Comparison of ENCODE assay signal across 12 cellular contexts in the genomic region with DNA sequence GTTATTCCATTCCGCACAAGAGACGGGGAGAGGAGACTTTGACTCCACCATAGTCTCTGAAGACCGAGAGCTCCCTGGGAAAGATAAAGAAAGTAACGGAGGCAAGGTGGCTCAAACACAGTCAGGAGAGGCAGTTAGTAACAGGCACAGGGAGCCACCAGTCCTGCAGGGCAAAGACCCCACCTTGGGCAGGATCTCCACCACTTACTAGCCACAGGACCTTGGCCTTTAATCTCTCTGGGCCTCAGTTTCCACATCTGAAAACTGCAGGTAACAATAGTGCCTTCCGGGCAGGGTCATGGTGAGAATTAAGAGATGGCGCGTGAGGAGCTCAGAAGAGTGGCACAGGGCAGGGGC.
DNase-seq lines count a peak whose midpoint lies in the region; ATAC-seq and TF ChIP-seq lines count a peak whose summit lies in the region.
"Had no signal": no experiment of that assay in that cellular context is flagged by ENCODE, and none has a peak within 500 bp of the region (broad histone marks: within the 10 kb centered on the region; RNA-seq: fewer than 3 reads in every experiment).

No MANE protein-coding gene starts in this region.

- 54 to 56% methylated on average over 7 of the region's 7 CpGs for WGBS in aorta, 2 donors

- H3K4me3 ChIP-seq in duodenal mucosa (ENCODE audit: low read depth in 1 of 2, low read length in 2 of 2) (peak overlapping the region; percentile 40 to 45), aorta (ENCODE audit: low read length in 2 of 2) (no peak overlapping the region)

- H3K9me3 Mint-ChIP-seq in osteocyte (ENCODE audit: unreplicated experiment) = no peaks in the 10 kb centered on the region

- H3K9me3 ChIP-seq in duodenal mucosa (ENCODE audit: control insufficient read depth in 1 of 2, low read length in 2 of 2) (no peaks in the 10 kb centered on the region), aorta (ENCODE audit: control insufficient read depth, low read length) (no peaks in the 10 kb centered on the region)

- DNase-seq in left cardiac atrium = peak; percentile 7
- no peak for DNase-seq in left ventricle myocardium superior
- DNase-seq in osteocyte (ENCODE audit: extremely low spot score, unreplicated experiment) = no peak
- DNase-seq in aorta = no peak
- DNase-seq in DMS79 treated with DMSO at 0.1 percent for 48 hours (lab: John Stamatoyannopoulos, UW) = no peak
- no peak for DNase-seq in NCI-H1048 (lab: John Stamatoyannopoulos, UW)
- DNase-seq: activated CD4-positive, alpha-beta T cell treated with anti-CD3 and anti-CD28 coated beads, Interleukin-2, amount 50 U/mL, for 1 hour; NCI-H2081 had no signal

- H3K9ac ChIP-seq in duodenal mucosa (ENCODE audit: low read depth in 1 of 2, low read length in 2 of 2) = peak overlapping the region; percentile 12 to 54

- TF ChIP-seq CTCF in osteocyte (IDR thresholded peaks at IDR 0.05) = no peak

- intact Hi-C loops in left cardiac atrium (cut with DNase I) = no loop called here
- intact Hi-C loops in left ventricle myocardium superior (cut with micrococcal nuclease) = no loop called here
- intact Hi-C loops in aorta (cut with DNase I) = loop anchor here in 1 of 2 donors (5.0 kb wide), 1 partner anchor 101 kb away; a partner anchor contains a TSS

- H3K27ac Mint-ChIP-seq in osteocyte (ENCODE audit: unreplicated experiment) = peak overlapping the region; percentile 84

- no peaks in the 10 kb centered on the region for H3K27me3 Mint-ChIP-seq in osteocyte (ENCODE audit: unreplicated experiment)

- peak overlapping the region; percentile 6 for H3K4me3 Mint-ChIP-seq in osteocyte (ENCODE audit: unreplicated experiment)

- no peaks in the 10 kb centered on the region for H3K36me3 Mint-ChIP-seq in osteocyte (ENCODE audit: unreplicated experiment)
- H3K36me3 Mint-ChIP-seq: activated naive CD4-positive, alpha-beta T cell treated with anti-CD3 and anti-CD28 coated beads, Interleukin-2, amount 50 U/mL, for 72 hours had no signal

- H3K4me1 Mint-ChIP-seq in osteocyte (ENCODE audit: unreplicated experiment) = peaks cover 72% of the 10 kb centered on the region

- H3K36me3 ChIP-seq in duodenal mucosa (ENCODE audit: control insufficient read depth in 1 of 2, insufficient read depth in 2 of 2, low read length in 2 of 2) (no peaks in the 10 kb centered on the region), aorta (ENCODE audit: control insufficient read depth in 1 of 2, insufficient read depth in 2 of 2, low read length in 1 of 2) (no peaks in the 10 kb centered on the region)

- no peaks in the 10 kb centered on the region for H3K27me3 ChIP-seq in duodenal mucosa (ENCODE audit: control insufficient read depth in 1 of 2, insufficient read depth in 2 of 2, low read length in 2 of 2)
- no peaks in the 10 kb centered on the region for H3K27me3 ChIP-seq in aorta (ENCODE audit: control insufficient read depth in 1 of 2, insufficient read depth in 2 of 2, low read length in 1 of 2)

- peak overlapping the region; percentile 47 for H3K27ac ChIP-seq in duodenal mucosa (ENCODE audit: low read depth, low read length)
- peak overlapping the region; percentile 57 to 100 for H3K27ac ChIP-seq in aorta (ENCODE audit: low read depth in 1 of 2, low read length in 2 of 2)
- H3K27ac ChIP-seq: epithelial cell of prostate had no signal

- no peak for ATAC-seq in left cardiac atrium
- ATAC-seq in left ventricle myocardium superior = no peak
- no peak for ATAC-seq in aorta (ENCODE audit: low FRiP score)
- ATAC-seq in GM18868 (IDR thresholded peaks at IDR 0.05; ENCODE audit: unreplicated experiment) = no peak

- H3K4me1 ChIP-seq in duodenal mucosa (ENCODE audit: control insufficient read depth in 1 of 2, insufficient read depth in 2 of 2, low read length in 2 of 2) (peaks cover 83 to 92% of the 10 kb centered on the region in 2 donors), aorta (ENCODE audit: control insufficient read depth in 1 of 2, insufficient read depth in 2 of 2, low read length in 2 of 2) (peaks cover 0 to 2% of the 10 kb centered on the region in 2 donors)

Comparison
In these comparisons a context has a peak if more than half of its experiments do, and no peak if none do; other contexts are left out.
1. H3K4me3 ChIP-seq: peak in duodenal mucosa (2 of 2); none in aorta (0 of 2).